Comparison of ENCODE assay signal across 1 cellular context in genomic region chr1:99808391-99809115, GRCh38.
TF ChIP-seq lines count a peak whose summit lies in the region.

No MANE protein-coding gene starts in this region.

TF ChIP-seq in K562, 482 proteins besides CTCF, POLR2A, EP300 and RAD21 (continues in another document):
- TF ChIP-seq JUND (IDR thresholded peaks at IDR 0.05; ENCODE audit: borderline replicate concordance, low read depth, low read length) (peak; percentile 49; the same call in 1 of the 2 replicates), JUND (tag; IDR thresholded peaks at IDR 0.05; ENCODE audit: borderline replicate concordance, low read depth, low read length) (no peak), L3MBTL2 (IDR thresholded peaks at IDR 0.05) (peak; percentile 39; the same call in 1 of the 2 replicates), CREB1 (IDR thresholded peaks at IDR 0.05) (no peak; the same call in 1 of the 2 replicates), CREB1 (CRISPR knock-in tag; IDR thresholded peaks at IDR 0.05) (peak; percentile 61; the same call in 1 of the 2 replicates), CBFA2T3 (IDR thresholded peaks at IDR 0.05) (peak; percentile 30; the same call in 1 of the 2 replicates), ATF1 (CRISPR knock-in tag; IDR thresholded peaks at IDR 0.05) (no peak), ATF1 (tag; IDR thresholded peaks at IDR 0.05) (peak; percentile 87), CTBP1 (IDR thresholded peaks at IDR 0.05; ENCODE audit: borderline replicate concordance) (0 out of 2 replicates have a peak, but pooled peaks have one; percentile 49), CEBPB (tag; IDR thresholded peaks at IDR 0.05) (0 out of 2 replicates have a peak, but pooled peaks have one; percentile 24), GABPB1 (CRISPR knock-in tag; IDR thresholded peaks at IDR 0.05) (peak; percentile 61; the same call in 1 of the 2 replicates), SRF (CRISPR knock-in tag; IDR thresholded peaks at IDR 0.05) (peak in 1 of 2 experiments; percentile 98; a peak in 2 of 4 replicates), KAT7 (CRISPR knock-in tag; IDR thresholded peaks at IDR 0.05; ENCODE audit: borderline replicate concordance) (peak; percentile 69; the same call in 1 of the 2 replicates), HNRNPL (IDR thresholded peaks at IDR 0.05; ENCODE audit: low read depth, low read length) (no peak), EWSR1 (IDR thresholded peaks at IDR 0.05; ENCODE audit: borderline replicate concordance, low read depth, partially characterized antibody) (no peak), RBM39 (optimal IDR thresholded peaks at IDR 0.05; ENCODE audit: low read depth, low read length) (no peak), HMBOX1 (IDR thresholded peaks at IDR 0.05) (peak; percentile 73), POLR2AphosphoS5 (IDR thresholded peaks at IDR 0.05; ENCODE audit: control insufficient read depth, insufficient read depth, low read depth, low read length) (no peak), SNIP1 (IDR thresholded peaks at IDR 0.05; ENCODE audit: low read depth) (0 out of 2 replicates have a peak, but pooled peaks have one; percentile 51), SAFB2 (IDR thresholded peaks at IDR 0.05; ENCODE audit: borderline replicate concordance, low read depth, low read length, severe bottlenecking) (no peak), CC2D1A (IDR thresholded peaks at IDR 0.05) (peak; percentile 89), SRSF7 (optimal IDR thresholded peaks at IDR 0.05; ENCODE audit: low read depth, low read length) (no peak), SMC3 (conservative IDR thresholded peaks at IDR 0.05; ENCODE audit: insufficient read depth, low read depth, low read length) (peak; percentile 80), ZC3H8 (IDR thresholded peaks at IDR 0.05) (no peak), ZBTB1 (CRISPR knock-in tag; IDR thresholded peaks at IDR 0.05; ENCODE audit: borderline replicate concordance, low read depth) (no peak), ATF7 (IDR thresholded peaks at IDR 0.05) (peak; percentile 53; the same call in 1 of the 2 replicates), ZNF639 (CRISPR knock-in tag; conservative IDR thresholded peaks at IDR 0.05 in 1 of 2, IDR thresholded peaks at IDR 0.05 in 1 of 2) (peak in 1 of 2 experiments; percentile 53; a peak in 1 of 4 replicates), ZNF263 (CRISPR knock-in tag; IDR thresholded peaks at IDR 0.05; ENCODE audit: borderline replicate concordance) (peak; percentile 36; the same call in 1 of the 2 replicates), MBD2 (IDR thresholded peaks at IDR 0.05; ENCODE audit: borderline replicate concordance, low read depth) (no peak; the same call in 1 of the 2 replicates), ZNF586 (CRISPR knock-in tag; conservative IDR thresholded peaks at IDR 0.05) (no peak), MNT (conservative IDR thresholded peaks at IDR 0.05) (peak; percentile 53 to 77; a peak in 3 of 4 replicates), DACH1 (IDR thresholded peaks at IDR 0.05; ENCODE audit: partially characterized antibody) (peak; percentile 21), AFF4 (CRISPR knock-in tag; IDR thresholded peaks at IDR 0.05) (peak; percentile 52; the same call in 1 of the 2 replicates), NBN (IDR thresholded peaks at IDR 0.05; ENCODE audit: low read depth) (peak; percentile 80), ZNF699 (CRISPR knock-in tag; IDR thresholded peaks at IDR 0.05; ENCODE audit: insufficient replicate concordance) (no peak), KLF16 (IDR thresholded peaks at IDR 0.05) (peak; percentile 38; the same call in 1 of the 2 replicates), ZNF589 (CRISPR knock-in tag; IDR thresholded peaks at IDR 0.05; ENCODE audit: low read depth) (peak; percentile 56; the same call in 1 of the 2 replicates), ZNF592 (IDR thresholded peaks at IDR 0.05) (0 out of 2 replicates have a peak, but pooled peaks have one; percentile 31), DEAF1 (CRISPR knock-in tag; IDR thresholded peaks at IDR 0.05) (peak; percentile 87), BCL6 (CRISPR knock-in tag; IDR thresholded peaks at IDR 0.05) (no peak), CBX3 (IDR thresholded peaks at IDR 0.05; ENCODE audit: borderline replicate concordance in 1 of 2, low read length in 2 of 2) (peak in 1 of 2 experiments; percentile 25; a peak in 1 of 3 replicates), RCOR1 (IDR thresholded peaks at IDR 0.05; ENCODE audit: borderline replicate concordance in 1 of 2, low read depth in 2 of 2, low read length in 2 of 2) (peak in 1 of 2 experiments; percentile 37; a peak in 1 of 4 replicates), ARID1B (IDR thresholded peaks at IDR 0.05) (peak; percentile 59), STAT5A (IDR thresholded peaks at IDR 0.05; ENCODE audit: borderline replicate concordance, low read length) (peak; percentile 61), TGIF2 (CRISPR knock-in tag; IDR thresholded peaks at IDR 0.05) (peak; percentile 19; the same call in 1 of the 2 replicates), MTA2 (IDR thresholded peaks at IDR 0.05; ENCODE audit: low read depth) (peak; percentile 26; the same call in 1 of the 2 replicates), GTF2A2 (tag; IDR thresholded peaks at IDR 0.05) (no peak), IRF2 (CRISPR knock-in tag; IDR thresholded peaks at IDR 0.05) (no peak), MYC (IDR thresholded peaks at IDR 0.05; ENCODE audit: low read depth, low read length) (peak; percentile 87), MYC (CRISPR knock-in tag; IDR thresholded peaks at IDR 0.05; ENCODE audit: borderline replicate concordance, low read depth) (no peak), ATF4 (CRISPR knock-in tag; IDR thresholded peaks at IDR 0.05) (0 out of 2 replicates have a peak, but pooled peaks have one; percentile 65), DPF2 (IDR thresholded peaks at IDR 0.05) (peak; percentile 73), ZFP36 (IDR thresholded peaks at IDR 0.05; ENCODE audit: low read depth, low read length, partially characterized antibody) (peak; percentile 33), SMARCE1 (IDR thresholded peaks at IDR 0.05) (no peak), KDM1A (IDR thresholded peaks at IDR 0.05) (no peak), CREM (IDR thresholded peaks at IDR 0.05; ENCODE audit: low read depth) (peak; percentile 89), CXXC5 (CRISPR knock-in tag; IDR thresholded peaks at IDR 0.05) (peak; percentile 14; the same call in 1 of the 2 replicates), ZNF384 (IDR thresholded peaks at IDR 0.05; ENCODE audit: low read depth, low read length) (no peak), PML (IDR thresholded peaks at IDR 0.05; ENCODE audit: low read length) (no peak), ARID2 (IDR thresholded peaks at IDR 0.05) (peak; percentile 87; the same call in 1 of the 2 replicates)
